ENCODE assay signal across 12 cellular contexts in the genomic region with DNA sequence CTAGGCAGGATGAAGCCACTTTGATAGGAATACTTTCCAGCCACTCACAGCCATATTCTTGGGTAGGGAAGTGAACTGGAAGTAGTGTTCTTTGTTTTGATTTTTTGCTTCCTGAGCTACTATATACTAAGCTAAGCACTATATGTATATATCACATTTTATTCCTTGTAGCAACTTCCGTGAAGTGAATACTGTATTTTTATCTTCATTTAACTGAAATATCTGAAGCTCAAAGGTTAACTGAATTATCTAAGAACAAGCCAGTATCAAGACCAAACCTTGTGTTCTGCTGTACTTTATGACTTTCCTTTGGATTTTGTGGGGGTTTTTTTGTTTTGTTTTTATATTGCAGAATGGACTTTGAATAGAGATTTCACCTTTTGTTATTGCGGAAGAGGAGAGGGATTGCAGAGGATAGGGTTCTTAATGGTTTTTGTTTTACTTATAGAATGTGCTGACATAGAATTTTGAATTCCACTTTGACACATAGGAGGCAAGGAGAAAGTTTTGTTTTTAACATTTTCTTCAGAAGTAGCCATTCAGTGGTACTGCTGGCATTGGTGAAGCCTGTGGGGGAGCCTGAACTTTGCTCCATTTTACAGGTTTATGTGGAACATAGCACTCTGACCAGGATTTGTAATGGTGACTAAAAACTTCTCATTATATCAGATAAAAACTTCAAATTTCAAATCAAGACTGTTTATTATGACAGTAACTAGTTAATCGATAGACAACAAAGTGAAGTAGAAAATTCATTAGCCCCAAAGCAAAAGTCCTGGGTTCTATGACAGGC. TPM values are rescaled to one million over a fixed set of nuclear protein-coding genes. Genes with fewer than 3 reads are reported as not detected.
"Had no signal": no experiment of that assay in that cellular context is flagged by ENCODE, and none has a peak within 500 bp of the region (broad histone marks: within the 10 kb centered on the region; RNA-seq: fewer than 3 reads in every experiment).

No MANE protein-coding gene starts in this region.

- DNase-seq: activated B cell treated with CpG ODN at 0.5 μM for 24 hours; activated CD4-positive, alpha-beta T cell treated with anti-CD3 and anti-CD28 coated beads, Interleukin-2, amount 50 U/mL, for 4 hours; activated naive CD4-positive, alpha-beta T cell treated with anti-CD3 and anti-CD28 coated beads for 36 hours; kidney; mesendoderm; stimulated activated CD4-positive, alpha-beta T cell treated with anti-CD3 and anti-CD28 coated beads, Interleukin-12 subunit alpha, Interleukin-12 subunit beta, amount 100 ng/mL, for 4 hours; stimulated activated CD4-positive, alpha-beta T cell treated with anti-CD3 and anti-CD28 coated beads, Interleukin-2, amount 100 ng/mL, for 24 hours; tibial artery; uterus had no signal

- H3K27ac Mint-ChIP-seq: activated B cell treated with CpG ODN at 0.5 μM for 24 hours; activated naive CD4-positive, alpha-beta T cell treated with anti-CD3 and anti-CD28 coated beads for 36 hours; neural progenitor cell had no signal

- ATAC-seq: esophagus mucosa had no signal

- H3K4me3 Mint-ChIP-seq: activated B cell treated with CpG ODN at 0.5 μM for 24 hours; activated naive CD4-positive, alpha-beta T cell treated with anti-CD3 and anti-CD28 coated beads for 36 hours; neural progenitor cell had no signal

- H3K9me3 Mint-ChIP-seq: activated B cell treated with CpG ODN at 0.5 μM for 24 hours; activated naive CD4-positive, alpha-beta T cell treated with anti-CD3 and anti-CD28 coated beads for 36 hours; neural progenitor cell had no signal

- H3K4me1 Mint-ChIP-seq: activated B cell treated with CpG ODN at 0.5 μM for 24 hours, neural progenitor cell had no signal

- H3K27me3 Mint-ChIP-seq: activated B cell treated with CpG ODN at 0.5 μM for 24 hours had no signal

- H3K36me3 Mint-ChIP-seq: neural progenitor cell had no signal

RNA-seq across cellular contexts. Expression of a gene that starts 48.9 kb away (rescaled TPM):
- total RNA-seq: SJSA1 had no signal
